ENCODE assay signal across 31 cellular contexts in genomic region chr1:62349470-62350233, GRCh38. TPM values are rescaled to one million over a fixed set of nuclear protein-coding genes. Genes with fewer than 3 reads are reported as not detected.
"Had no signal": no experiment of that assay in that cellular context is flagged by ENCODE, and none has a peak within 500 bp of the region (broad histone marks: within the 10 kb centered on the region; RNA-seq: fewer than 3 reads in every experiment).

No MANE protein-coding gene starts in this region.

- FAIRE-seq: astrocyte, colon had no signal

- H3K4me1 ChIP-seq: esophagus muscularis mucosa, foreskin keratinocyte, gastrocnemius medialis had no signal

- H3K27ac ChIP-seq: brain microvascular endothelial cell, esophagus muscularis mucosa, foreskin keratinocyte, gastrocnemius medialis, heart right ventricle, WERI-Rb-1 had no signal

- H3K36me3 ChIP-seq: brain microvascular endothelial cell, esophagus muscularis mucosa, gastrocnemius medialis, heart right ventricle, WERI-Rb-1 had no signal

- H3K4me3 ChIP-seq: esophagus muscularis mucosa, gastrocnemius medialis, heart right ventricle had no signal

- DNase-seq: activated B cell treated with CpG ODN at 0.5 μM for 24 hours; activated CD4-positive, alpha-beta T cell treated with anti-CD3 and anti-CD28 coated beads for 48 hours; activated CD4-positive, alpha-beta T cell treated with anti-CD3 and anti-CD28 coated beads, Interleukin-2, amount 50 U/mL, for 1 hour; activated CD4-positive, alpha-beta T cell treated with anti-CD3 and anti-CD28 coated beads, Interleukin-2, amount 50 U/mL, for 48 hours; activated CD8-positive, alpha-beta memory T cell treated with anti-CD3 and anti-CD28 coated beads for 24 hours; activated CD8-positive, alpha-beta T cell treated with anti-CD3 and anti-CD28 coated beads for 36 hours; activated effector memory CD4-positive, alpha-beta T cell treated with Interleukin-2 at 50 U/mL for 16 hours; activated gamma-delta T cell treated with Interleukin-2 at 50 U/mL for 16 hours; activated naive CD4-positive, alpha-beta T cell treated with anti-CD3 and anti-CD28 coated beads, Interleukin-2, amount 50 U/mL, for 16 hours; activated naive CD4-positive, alpha-beta T cell treated with Interleukin-2 at 50 U/mL for 16 hours; activated T-cell treated with anti-CD3 and anti-CD28 coated beads, Interleukin-2, amount 50 U/mL, for 4 hours; amniotic stem cell; anterior cingulate cortex; brain microvascular endothelial cell; caudate nucleus; cortex of kidney; dermis blood vessel endothelial cell; effector CD4-positive, alpha-beta T cell; effector memory CD8-positive, alpha-beta T cell; erythroblast; foreskin keratinocyte; gastrocnemius medialis; heart right ventricle; T-helper 17 cell; T1000; WERI-Rb-1 had no signal

- H3K9me3 ChIP-seq: esophagus muscularis mucosa, gastrocnemius medialis, heart right ventricle had no signal

- H3K27me3 ChIP-seq: brain microvascular endothelial cell, esophagus muscularis mucosa, foreskin keratinocyte, gastrocnemius medialis, heart right ventricle had no signal

- ATAC-seq: activated CD4-positive, CD25-positive, alpha-beta regulatory T cell treated with anti-CD3 and anti-CD28 coated beads, Interleukin-2, amount 50 U/mL, for 24 hours; activated CD8-positive, alpha-beta T cell treated with anti-CD3 and anti-CD28 coated beads for 36 hours; activated T-cell treated with anti-CD3 and anti-CD28 coated beads, Interleukin-2, amount 50 U/mL, for 4 hours; activated T-helper 17 cell treated with anti-CD3 and anti-CD28 coated beads, Interleukin-2, amount 50 U/mL, for 72 hours; effector memory CD8-positive, alpha-beta T cell; foreskin keratinocyte; gastrocnemius medialis; heart right ventricle; T-helper 17 cell had no signal

RNA-seq across cellular contexts. Expression of gene KANK4, which starts 30.4 kb away (rescaled TPM):
- total RNA-seq: activated B cell treated with CpG ODN at 0.5 μM for 24 hours; activated CD8-positive, alpha-beta T cell treated with anti-CD3 and anti-CD28 coated beads for 36 hours; activated T-cell treated with anti-CD3 and anti-CD28 coated beads, Interleukin-2, amount 50 U/mL, for 4 hours; activated T-helper 17 cell treated with anti-CD3 and anti-CD28 coated beads, Interleukin-2, amount 50 U/mL, for 72 hours; dermis blood vessel endothelial cell; T-helper 17 cell had no signal
